Comparison of ENCODE assay signal across 11 cellular contexts in the genomic region with DNA sequence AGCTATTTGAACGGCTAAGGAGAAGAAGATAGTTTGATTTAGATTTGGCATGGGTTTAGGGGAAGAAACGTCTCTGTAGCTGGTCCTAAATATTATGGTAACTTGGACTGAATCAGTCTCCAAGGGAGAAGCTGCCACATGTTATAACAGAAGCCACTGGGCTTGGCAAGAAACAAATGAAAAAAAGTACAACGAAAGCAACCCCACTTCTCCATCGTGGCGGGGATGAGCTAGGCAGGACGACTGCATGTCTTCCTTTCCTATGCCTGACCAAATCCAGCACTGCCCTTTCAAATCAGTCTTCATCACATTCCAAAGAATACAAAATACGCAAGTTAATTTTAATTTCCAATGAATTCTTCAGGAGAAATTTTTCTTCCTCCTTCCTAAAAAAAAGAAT.
DNase-seq lines count a peak whose midpoint lies in the region; ATAC-seq lines count a peak whose summit lies in the region.
"Had no signal": no experiment of that assay in that cellular context is flagged by ENCODE, and none has a peak within 500 bp of the region (broad histone marks: within the 10 kb centered on the region; RNA-seq: fewer than 3 reads in every experiment).

No MANE protein-coding gene starts in this region.

- H3K4me3 Mint-ChIP-seq in activated naive CD4-positive, alpha-beta T cell treated with anti-CD3 and anti-CD28 coated beads, Interleukin-2, amount 10 ng/mL, durations not matched to agents 7 days and 5 days, result no peak overlapping the region

- no peak overlapping the region for H2AK5ac ChIP-seq in mesenchymal stem cell (ENCODE audit: low read length, severe bottlenecking)

- H3K9me3 ChIP-seq in mesenchymal stem cell (ENCODE audit: control insufficient read depth, low read length) (no peaks in the 10 kb centered on the region), HAP-1 (no peaks in the 10 kb centered on the region)

- peaks cover 84% of the 10 kb centered on the region for H3K4me1 Mint-ChIP-seq in activated naive CD4-positive, alpha-beta T cell treated with anti-CD3 and anti-CD28 coated beads, Interleukin-2, amount 10 ng/mL, durations not matched to agents 7 days and 5 days

- peaks cover 10% of the 10 kb centered on the region for H3K4me1 ChIP-seq in mesenchymal stem cell (ENCODE audit: control insufficient read depth, insufficient read depth, low read depth, low read length)
- H3K4me1 ChIP-seq in urinary bladder (ENCODE audit: insufficient read depth), result no peaks in the 10 kb centered on the region
- no peaks in the 10 kb centered on the region; the same call in 1 of the 2 replicates for H3K4me1 ChIP-seq in HAP-1

- CTCF ChIA-PET in activated naive CD4-positive, alpha-beta T cell treated with anti-CD3 and anti-CD28 coated beads, Interleukin-2, amount 10 ng/mL, durations not matched to agents 7 days and 5 days (lab: Charles Lee), result interaction anchor here (1.0 to 3.0 kb wide), 4 partner anchors 11 to 110 kb away, joined by 3 to 16 read pairs (median 4); no protein-coding TSS in a partner anchor

- no peak for ATAC-seq in HG03045 (IDR thresholded peaks at IDR 0.05; ENCODE audit: unreplicated experiment)

- no peak overlapping the region for H3K4me3 ChIP-seq in mesenchymal stem cell (ENCODE audit: insufficient read depth in 1 of 2, low read depth in 1 of 2, low read length in 2 of 2)
- no peak overlapping the region for H3K4me3 ChIP-seq in urinary bladder (ENCODE audit: low read depth, low read length)
- no peak overlapping the region for H3K4me3 ChIP-seq in HAP-1

- no peaks in the 10 kb centered on the region for H3K27me3 Mint-ChIP-seq in activated naive CD4-positive, alpha-beta T cell treated with anti-CD3 and anti-CD28 coated beads, Interleukin-2, amount 10 ng/mL, durations not matched to agents 7 days and 5 days

- H3K27me3 ChIP-seq in mesenchymal stem cell (ENCODE audit: control insufficient read depth in 1 of 2, insufficient read depth in 1 of 2, low read length in 2 of 2) (no peaks in the 10 kb centered on the region), HAP-1 (ENCODE audit: low read depth) (no peaks in the 10 kb centered on the region)

- no peak overlapping the region for H4K8ac ChIP-seq in mesenchymal stem cell (ENCODE audit: low read length)

- no peak overlapping the region for H3K14ac ChIP-seq in mesenchymal stem cell (ENCODE audit: low read length in 2 of 2)

- peak overlapping the region; percentile 31 for H3K9ac ChIP-seq in mesenchymal stem cell (ENCODE audit: low read length)
- H3K9ac ChIP-seq: KMS-11 had no signal

- H3K36me3 ChIP-seq in mesenchymal stem cell (ENCODE audit: control insufficient read depth in 1 of 2, insufficient read depth in 2 of 2, low read depth in 1 of 2, low read length in 2 of 2) (peaks cover 6 to 80% of the 10 kb centered on the region in 2 experiments), urinary bladder (ENCODE audit: insufficient read depth) (no peaks in the 10 kb centered on the region), HAP-1 (replicated peaks) (no peaks in the 10 kb centered on the region; the same call in none of the 2 replicates)

- no peak overlapping the region for H2AFZ ChIP-seq in mesenchymal stem cell (ENCODE audit: low read depth, low read length)

- H3K36me3 Mint-ChIP-seq in activated naive CD4-positive, alpha-beta T cell treated with anti-CD3 and anti-CD28 coated beads, Interleukin-2, amount 10 ng/mL, durations not matched to agents 7 days and 5 days, result peaks cover 56% of the 10 kb centered on the region

- peak overlapping the region; percentile 84 for H3K27ac Mint-ChIP-seq in activated naive CD4-positive, alpha-beta T cell treated with anti-CD3 and anti-CD28 coated beads, Interleukin-2, amount 10 ng/mL, durations not matched to agents 7 days and 5 days

- H2BK12ac ChIP-seq in mesenchymal stem cell (ENCODE audit: low read length in 2 of 2), result no peak overlapping the region

- in situ Hi-C loops in HAP-1 (cut with MboI; ENCODE audit: low sequenced_read_pairs), result no loop called here

- WGBS in mesenchymal stem cell, result 94% methylated on average over 6 of the region's 7 CpGs
- WGBS in urinary bladder, result 69% methylated on average over 7 of the region's 7 CpGs

- H3K9me3 Mint-ChIP-seq in activated naive CD4-positive, alpha-beta T cell treated with anti-CD3 and anti-CD28 coated beads, Interleukin-2, amount 10 ng/mL, durations not matched to agents 7 days and 5 days, result no peaks in the 10 kb centered on the region

- H2BK120ac ChIP-seq in mesenchymal stem cell (ENCODE audit: low read depth, low read length), result no peak overlapping the region

- no peak overlapping the region for H3K4ac ChIP-seq in mesenchymal stem cell (ENCODE audit: low read depth in 1 of 2, low read length in 2 of 2)

- no peak overlapping the region for H3K18ac ChIP-seq in mesenchymal stem cell (ENCODE audit: low read depth in 1 of 2, low read length in 2 of 2)

- H2BK5ac ChIP-seq in mesenchymal stem cell (ENCODE audit: low read depth, low read length, poor library complexity, severe bottlenecking), result no peak overlapping the region

- no peak for DNase-seq in activated naive CD4-positive, alpha-beta T cell treated with anti-CD3 and anti-CD28 coated beads, Interleukin-2, amount 10 ng/mL, durations not matched to agents 7 days and 5 days
- no peak for DNase-seq in activated naive CD4-positive, alpha-beta T cell treated with anti-CD3 and anti-CD28 coated beads, Interleukin-2, amount 50 U/mL, for 16 hours
- no peak for DNase-seq in mesenchymal stem cell
- no peak for DNase-seq in NCI-H526 treated with DMSO at 0.1 percent for 48 hours (lab: John Stamatoyannopoulos, UW)
- no peak for DNase-seq in HAP-1 (ENCODE audit: low spot score in 2 of 2)
- DNase-seq: NCI-H510A treated with DMSO at 0.1 percent for 48 hours, T1000 had no signal

- H3K4me2 ChIP-seq in mesenchymal stem cell (ENCODE audit: low read length, poor library complexity, severe bottlenecking), result no peak overlapping the region
- H3K4me2 ChIP-seq: KMS-11 had no signal

- no peak overlapping the region for H3K23ac ChIP-seq in mesenchymal stem cell (ENCODE audit: low read length in 2 of 2)

- H2BK15ac ChIP-seq in mesenchymal stem cell (ENCODE audit: low read depth, poor library complexity, severe bottlenecking), result no peak overlapping the region

- peak overlapping the region; percentile 6 for H3K27ac ChIP-seq in angular gyrus (ENCODE audit: low read depth, low read length)
- H3K27ac ChIP-seq in mesenchymal stem cell (ENCODE audit: low read length, poor library complexity, severe bottlenecking), result no peak overlapping the region
- H3K27ac ChIP-seq in urinary bladder (ENCODE audit: low read depth), result peak overlapping the region; percentile 54
- H3K27ac ChIP-seq: KMS-11 had no signal

- H4K91ac ChIP-seq in mesenchymal stem cell (ENCODE audit: low read length), result no peak overlapping the region

- peaks cover 14% of the 10 kb centered on the region for H3K79me1 ChIP-seq in mesenchymal stem cell (replicated peaks; ENCODE audit: low read length, poor library complexity, severe bottlenecking)
